ENCODE assay signal across 29 cellular contexts in the genomic region with DNA sequence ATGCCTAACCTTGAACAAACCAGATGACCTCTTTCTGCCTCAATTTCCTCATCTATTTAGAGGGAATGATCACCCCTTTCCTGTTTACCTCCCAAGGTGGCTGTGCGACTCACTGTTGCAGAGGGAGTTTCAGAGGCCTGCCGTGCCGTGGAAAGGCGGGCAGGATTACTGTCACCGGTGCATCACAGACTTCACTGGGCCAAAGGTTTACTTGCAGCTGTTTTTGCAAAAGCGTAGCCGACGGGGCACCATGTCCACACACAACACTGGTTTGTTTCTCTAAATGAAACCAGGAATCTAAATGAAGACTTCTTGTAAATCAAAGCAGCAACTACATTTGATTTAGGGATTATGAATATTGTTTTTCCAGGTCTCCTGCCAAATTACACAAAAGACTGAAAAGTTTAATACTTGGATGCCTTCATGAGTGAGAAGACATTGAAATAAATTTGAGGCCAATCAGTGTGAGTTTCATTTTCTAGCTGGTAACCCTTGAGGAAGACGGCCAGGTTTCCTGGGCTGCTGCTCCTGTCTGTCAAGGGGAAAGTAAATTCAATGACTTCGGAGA.
DNase-seq lines count a peak whose midpoint lies in the region; ATAC-seq and TF ChIP-seq lines count a peak whose summit lies in the region.
"Had no signal": no experiment of that assay in that cellular context is flagged by ENCODE, and none has a peak within 500 bp of the region (broad histone marks: within the 10 kb centered on the region; RNA-seq: fewer than 3 reads in every experiment).

No MANE protein-coding gene starts in this region.

- H3K36me3 Mint-ChIP-seq in HFFc6 (ENCODE audit: low read depth) (no peaks in the 10 kb centered on the region), MCF 10A (ENCODE audit: insufficient read depth, unreplicated experiment) (no peaks in the 10 kb centered on the region)
- no peaks in the 10 kb centered on the region for H3K36me3 Mint-ChIP-seq in activated CD8-positive, alpha-beta T cell treated with anti-CD3 and anti-CD28 coated beads for 36 hours (ENCODE audit: low read depth)
- H3K36me3 Mint-ChIP-seq: activated naive CD8-positive, alpha-beta T cell; stimulated activated memory B cell treated with anti-CD40 and anti-IgM and Interleukin-4, amounts not matched to agents 10 μg/mL and 1 μg/mL and 100 μg/mL, for 72 hours; T-cell had no signal

- H3K27me3 Mint-ChIP-seq in HFFc6 (ENCODE audit: insufficient read depth), result peaks cover 10% of the 10 kb centered on the region
- no peaks in the 10 kb centered on the region for H3K27me3 Mint-ChIP-seq in activated CD8-positive, alpha-beta T cell treated with anti-CD3 and anti-CD28 coated beads for 36 hours
- H3K27me3 Mint-ChIP-seq in MCF 10A (ENCODE audit: insufficient read depth, unreplicated experiment), result no peaks in the 10 kb centered on the region
- H3K27me3 Mint-ChIP-seq: activated naive CD8-positive, alpha-beta T cell; naive B cell; stimulated activated memory B cell treated with anti-CD40 and anti-IgM and Interleukin-4, amounts not matched to agents 10 μg/mL and 1 μg/mL and 100 μg/mL, for 72 hours; T-cell had no signal

- no peaks in the 10 kb centered on the region for H3K9me3 Mint-ChIP-seq in HFFc6
- peaks cover 7% of the 10 kb centered on the region for H3K9me3 Mint-ChIP-seq in activated CD8-positive, alpha-beta T cell treated with anti-CD3 and anti-CD28 coated beads for 36 hours
- peaks cover 38% of the 10 kb centered on the region for H3K9me3 Mint-ChIP-seq in MCF 10A (ENCODE audit: unreplicated experiment)

- peak overlapping the region; percentile 45 for H3K4me3 ChIP-seq in SJCRH30
- no peak overlapping the region for H3K4me3 ChIP-seq in fibroblast of lung (replicated peaks in 1 of 4; ENCODE audit: control extremely low read depth in 1 of 4, insufficient read depth in 1 of 4, low read depth in 3 of 4, low read length in 4 of 4)
- peak overlapping the region; percentile 59 for H3K4me3 ChIP-seq in skeletal muscle satellite cell (ENCODE audit: low read length)
- H3K4me3 ChIP-seq: BLaER1 treated with 17β-estradiol and CSF1 and Interleukin-3, amounts not matched to agents 10 nM and 100 nM; cardiac muscle cell; coronary artery; HAP-1; heart right ventricle; psoas muscle; SJSA1; uterus had no signal

- H3K9ac ChIP-seq in fibroblast of lung (ENCODE audit: insufficient read depth, low read length), result no peak overlapping the region
- H3K9ac ChIP-seq in skeletal muscle satellite cell (ENCODE audit: low read depth, low read length), result peak overlapping the region; percentile 62
- H3K9ac ChIP-seq: BLaER1 treated with 17β-estradiol and CSF1 and Interleukin-3, amounts not matched to agents 10 nM and 100 nM had no signal

- no peak overlapping the region for H3K27ac Mint-ChIP-seq in HFFc6
- H3K27ac Mint-ChIP-seq in activated CD8-positive, alpha-beta T cell treated with anti-CD3 and anti-CD28 coated beads for 36 hours, result no peak overlapping the region
- no peak overlapping the region for H3K27ac Mint-ChIP-seq in MCF 10A (ENCODE audit: low read depth, unreplicated experiment)
- H3K27ac Mint-ChIP-seq: activated CD4-positive, alpha-beta T cell treated with anti-CD3 and anti-CD28 coated beads, Interleukin-2, amount 10 ng/mL, durations not matched to agents 24 days and 14 days; activated naive CD8-positive, alpha-beta T cell; naive B cell; stimulated activated memory B cell treated with anti-CD40 and anti-IgM and Interleukin-4, amounts not matched to agents 10 μg/mL and 1 μg/mL and 100 μg/mL, for 72 hours; T-cell had no signal

- CTCF ChIA-PET in activated CD8-positive, alpha-beta T cell treated with anti-CD3 and anti-CD28 coated beads for 36 hours (lab: Charles Lee), result no interaction called here
- CTCF ChIA-PET in MCF 10A (lab: Yijun Ruan, JAX), result no interaction called here

- H3K4me1 Mint-ChIP-seq in HFFc6 (ENCODE audit: low read depth), result peaks cover 22% of the 10 kb centered on the region
- no peaks in the 10 kb centered on the region for H3K4me1 Mint-ChIP-seq in activated CD8-positive, alpha-beta T cell treated with anti-CD3 and anti-CD28 coated beads for 36 hours (ENCODE audit: low read depth)
- no peaks in the 10 kb centered on the region for H3K4me1 Mint-ChIP-seq in MCF 10A (ENCODE audit: insufficient read depth, unreplicated experiment)
- H3K4me1 Mint-ChIP-seq: stimulated activated memory B cell treated with anti-CD40 and anti-IgM and Interleukin-4, amounts not matched to agents 10 μg/mL and 1 μg/mL and 100 μg/mL, for 72 hours; T-cell had no signal

- intact Hi-C loops in activated CD8-positive, alpha-beta T cell treated with anti-CD3 and anti-CD28 coated beads for 36 hours (cut with micrococcal nuclease), result no loop called here
- intact Hi-C loops in MCF 10A (cut with micrococcal nuclease), result no loop called here

- no peaks in the 10 kb centered on the region for H3K79me2 ChIP-seq in fibroblast of lung (ENCODE audit: control insufficient read depth, insufficient read depth, low read length)

- TF ChIP-seq CTCF in HFFc6 (IDR thresholded peaks at IDR 0.05) (no peak), fibroblast of lung (conservative IDR thresholded peaks at IDR 0.05 in 1 of 2, IDR thresholded peaks at IDR 0.05 in 1 of 2; ENCODE audit: low read depth in 1 of 2, low read length in 2 of 2) (no peak), MCF 10A (IDR thresholded peaks at IDR 0.05; ENCODE audit: unreplicated experiment) (no peak)
- no peak for TF ChIP-seq CTCF in activated CD8-positive, alpha-beta T cell treated with anti-CD3 and anti-CD28 coated beads for 36 hours (IDR thresholded peaks at IDR 0.05)

- no peak for ATAC-seq in activated CD8-positive, alpha-beta T cell treated with anti-CD3 and anti-CD28 coated beads for 36 hours
- no peak for ATAC-seq in GM18868 (IDR thresholded peaks at IDR 0.05; ENCODE audit: unreplicated experiment)
- ATAC-seq: heart right ventricle; left ventricle myocardium superior; psoas muscle; stimulated activated memory B cell treated with anti-CD40 and anti-IgM and Interleukin-4, amounts not matched to agents 10 μg/mL and 1 μg/mL and 100 μg/mL, for 72 hours; T-cell had no signal

- H3K4me3 Mint-ChIP-seq in HFFc6, result peak overlapping the region; percentile 55; the same call in 1 of the 2 replicates
- H3K4me3 Mint-ChIP-seq in activated CD8-positive, alpha-beta T cell treated with anti-CD3 and anti-CD28 coated beads for 36 hours, result no peak overlapping the region
- H3K4me3 Mint-ChIP-seq in MCF 10A (ENCODE audit: unreplicated experiment), result no peak overlapping the region
- H3K4me3 Mint-ChIP-seq: activated CD4-positive, alpha-beta T cell treated with anti-CD3 and anti-CD28 coated beads, Interleukin-2, amount 10 ng/mL, durations not matched to agents 24 days and 14 days; activated naive CD8-positive, alpha-beta T cell; naive B cell; stimulated activated memory B cell treated with anti-CD40 and anti-IgM and Interleukin-4, amounts not matched to agents 10 μg/mL and 1 μg/mL and 100 μg/mL, for 72 hours; T-cell had no signal

- DNase-seq in HFFc6 (no peak), SJCRH30 (peak; percentile 63 to 78), fibroblast of lung (ENCODE audit: low read depth in 2 of 2) (no peak), MCF 10A (ENCODE audit: unreplicated experiment) (no peak)
- no peak for DNase-seq in activated CD8-positive, alpha-beta T cell treated with anti-CD3 and anti-CD28 coated beads for 36 hours
- DNase-seq: ACHN; activated CD4-positive, alpha-beta T cell treated with anti-CD3 and anti-CD28 coated beads, Interleukin-2, amount 10 ng/mL, durations not matched to agents 24 days and 14 days; activated effector memory CD4-positive, alpha-beta T cell treated with Interleukin-2 at 50 U/mL for 16 hours; effector memory CD4-positive, alpha-beta T cell; heart right ventricle; KG1; left ventricle myocardium superior; MV-4-11; naive B cell; NCI-H1436 treated with DMSO at 0.1 percent for 48 hours; NCI-H748 treated with DMSO at 0.1 percent for 48 hours; psoas muscle; T-cell; uterus had no signal

- POLR2A ChIA-PET in activated CD8-positive, alpha-beta T cell treated with anti-CD3 and anti-CD28 coated beads for 36 hours (lab: Charles Lee), result no interaction called here
- POLR2A ChIA-PET in MCF 10A (lab: Yijun Ruan, JAX), result no interaction called here

- no peaks in the 10 kb centered on the region for H3K36me3 ChIP-seq in SJCRH30
- no peaks in the 10 kb centered on the region for H3K36me3 ChIP-seq in fibroblast of lung (ENCODE audit: control insufficient read depth, insufficient read depth, low read length)
- no peaks in the 10 kb centered on the region for H3K36me3 ChIP-seq in skeletal muscle satellite cell (ENCODE audit: insufficient read depth, low read length)
- H3K36me3 ChIP-seq: BLaER1 treated with 17β-estradiol and CSF1 and Interleukin-3, amounts not matched to agents 10 nM and 100 nM; cardiac muscle cell; HAP-1; heart right ventricle; SJSA1; uterus had no signal

- H3K27ac ChIP-seq in SJCRH30 (peak overlapping the region; percentile 73), fibroblast of lung (ENCODE audit: insufficient read depth, low read length) (no peak overlapping the region)
- H3K27ac ChIP-seq: cardiac muscle cell, coronary artery, epithelial cell of prostate, heart right ventricle, psoas muscle, SJSA1, uterus had no signal

- H3K27me3 ChIP-seq in SJCRH30 (no peaks in the 10 kb centered on the region), fibroblast of lung (ENCODE audit: control insufficient read depth, insufficient read depth, low read length) (no peaks in the 10 kb centered on the region), skeletal muscle satellite cell (ENCODE audit: control insufficient read depth, insufficient read depth, low read length) (peaks cover 7% of the 10 kb centered on the region)
- H3K27me3 ChIP-seq: cardiac muscle cell, SJSA1, uterus had no signal

- H3K4me1 ChIP-seq in SJCRH30, result peaks cover 5% of the 10 kb centered on the region
- H3K4me1 ChIP-seq in fibroblast of lung (ENCODE audit: control insufficient read depth, extremely low read depth, insufficient read depth, low read length), result no peaks in the 10 kb centered on the region
- H3K4me1 ChIP-seq in skeletal muscle satellite cell (ENCODE audit: control insufficient read depth, insufficient read depth, low read length), result peaks cover 13% of the 10 kb centered on the region
- H3K4me1 ChIP-seq: HAP-1, heart right ventricle, psoas muscle, SJSA1, uterus had no signal

- H3K9me3 ChIP-seq in SJCRH30 (replicated peaks), result no peaks in the 10 kb centered on the region
- no peaks in the 10 kb centered on the region for H3K9me3 ChIP-seq in fibroblast of lung (ENCODE audit: control insufficient read depth, insufficient read depth, low read depth, low read length)
- H3K9me3 ChIP-seq in skeletal muscle satellite cell (replicated peaks; ENCODE audit: low read length), result no peaks in the 10 kb centered on the region
- H3K9me3 ChIP-seq: HAP-1, psoas muscle, SJSA1, uterus had no signal

- no TSS peak for BruUV-seq in MCF 10A (replicated peaks; lab: Mats Ljungman, UMichigan)

- H3K4me2 ChIP-seq in fibroblast of lung (ENCODE audit: extremely low read depth, insufficient read depth, low read length) (peak overlapping the region; percentile 44), skeletal muscle satellite cell (ENCODE audit: low read length) (peak overlapping the region; percentile 76)

- no peak overlapping the region for H2AFZ ChIP-seq in fibroblast of lung (ENCODE audit: low read length)

- H4K20me1 ChIP-seq in fibroblast of lung (ENCODE audit: control insufficient read depth, extremely low read depth, insufficient read depth, low read length), result no peaks in the 10 kb centered on the region
- H4K20me1 ChIP-seq: BLaER1 treated with 17β-estradiol and CSF1 and Interleukin-3, amounts not matched to agents 10 nM and 100 nM had no signal

Comparison
In these comparisons a context has a peak if more than half of its experiments do, and no peak if none do; other contexts are left out.
1. DNase-seq: peak in SJCRH30 (2 of 2); none in HFFc6 (single experiment), fibroblast of lung (0 of 2), activated CD8-positive, alpha-beta T cell treated with anti-CD3 and anti-CD28 coated beads for 36 hours (single experiment) and MCF 10A (single experiment).
2. H3K4me3 ChIP-seq: peak in SJCRH30 (single experiment) and skeletal muscle satellite cell (single experiment); none in fibroblast of lung (0 of 4).